ENCODE assay signal across 9 cellular contexts in the genomic region with DNA sequence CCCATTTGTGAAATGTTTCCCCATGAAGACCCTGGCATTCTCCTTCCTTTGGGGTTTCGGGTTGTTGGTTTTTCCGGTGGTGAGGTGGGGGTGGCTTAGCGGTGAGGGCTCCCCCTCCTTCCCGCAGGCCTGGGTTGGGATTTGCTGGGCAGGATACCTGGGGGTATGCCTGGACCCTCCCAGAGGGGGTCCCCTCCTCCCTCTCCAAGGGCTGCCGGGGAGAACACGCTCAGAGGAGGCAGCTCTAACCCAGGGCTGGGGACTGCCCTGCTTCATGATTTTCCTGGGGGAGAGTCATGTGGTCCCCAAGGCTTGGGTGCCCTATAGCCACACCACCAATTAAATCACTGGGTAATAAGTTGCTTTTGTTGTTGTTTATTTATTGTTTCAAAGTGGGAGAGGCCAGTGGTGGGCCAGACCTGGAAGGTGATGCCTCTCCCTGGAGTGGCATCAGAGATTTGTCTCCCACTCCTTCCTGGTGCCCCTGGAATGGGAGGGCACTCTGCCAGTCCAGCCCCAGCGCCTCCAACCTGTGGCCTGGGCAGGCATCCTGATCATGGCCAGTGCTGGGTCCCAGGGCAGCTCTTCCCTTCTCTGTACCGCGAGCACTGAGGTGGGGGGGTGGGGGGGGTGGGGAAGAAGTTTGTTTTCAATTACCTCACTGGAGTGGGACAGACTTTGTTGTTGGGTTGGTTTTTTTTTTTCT. TPM values are rescaled to one million over a fixed set of nuclear protein-coding genes. Genes with fewer than 3 reads are reported as not detected.
A peak's percentile ranks its signal among the peaks of the same experiment; 100 is the strongest.
DNase-seq lines count a peak whose midpoint lies in the region; ATAC-seq and TF ChIP-seq lines count a peak whose summit lies in the region.
"Had no signal": no experiment of that assay in that cellular context is flagged by ENCODE, and none has a peak within 500 bp of the region (broad histone marks: within the 10 kb centered on the region; RNA-seq: fewer than 3 reads in every experiment).

No MANE protein-coding gene starts in this region.

- no peak for TF ChIP-seq CTCF in Caco-2 (IDR thresholded peaks at IDR 0.05; ENCODE audit: insufficient read depth in 1 of 2, low read depth in 1 of 2, low read length in 1 of 2, severe bottlenecking in 1 of 2, unreplicated experiment in 1 of 2)
- TF ChIP-seq CTCF in OCI-LY3 (IDR thresholded peaks at IDR 0.05; ENCODE audit: low read depth, low read length) = no peak
- TF ChIP-seq CTCF in osteoblast (IDR thresholded peaks at IDR 0.05; ENCODE audit: extremely low read depth, low read depth, low read length) = no peak

- BruUV-seq in Caco-2 (replicated peaks; lab: Mats Ljungman, UMichigan) = TSS peak; percentile 82

- peaks cover 8% of the 10 kb centered on the region for H3K36me3 Mint-ChIP-seq in Caco-2 (ENCODE audit: insufficient read depth, unreplicated experiment)

- peak overlapping the region; percentile 69; the same call in 1 of the 2 replicates for H3K27ac ChIP-seq in OCI-LY3 (ENCODE audit: low read length)
- H3K27ac ChIP-seq in epithelial cell of prostate = peak overlapping the region; percentile 94
- H3K27ac ChIP-seq in osteoblast (ENCODE audit: low read depth, low read length) = peak overlapping the region; percentile 98

- H3K4me1 Mint-ChIP-seq in Caco-2 (ENCODE audit: low read depth, unreplicated experiment) = no peaks in the 10 kb centered on the region

- H3K9me3 Mint-ChIP-seq in Caco-2 (ENCODE audit: unreplicated experiment) = no peaks in the 10 kb centered on the region

- intact Hi-C loops in Caco-2 (cut with micrococcal nuclease; ENCODE audit: unreplicated experiment) = loop anchor here (1.0 kb wide), 3 partner anchors 17 to 28 kb away; no protein-coding TSS in a partner anchor

- H3K9me3 ChIP-seq in Caco-2 (no peaks in the 10 kb centered on the region), OCI-LY3 (ENCODE audit: insufficient read depth, low read length) (no peaks in the 10 kb centered on the region), osteoblast (ENCODE audit: low read depth, low read length) (no peaks in the 10 kb centered on the region)

- H3K4me3 Mint-ChIP-seq in Caco-2 (ENCODE audit: unreplicated experiment) = peak overlapping the region; percentile 95

- H3K36me3 ChIP-seq in Caco-2 (ENCODE audit: control insufficient read depth, insufficient read depth, low read length) (no peaks in the 10 kb centered on the region), OCI-LY3 (replicated peaks; ENCODE audit: low read depth, low read length) (no peaks in the 10 kb centered on the region), osteoblast (ENCODE audit: insufficient read depth, low read length) (no peaks in the 10 kb centered on the region)

- CTCF ChIA-PET in Caco-2 (lab: Charles Lee) = interaction anchor here (0.7 to 21.4 kb wide), 14 partner anchors 8 to 177 kb away, joined by 3 to 775 read pairs (median 10); a partner anchor contains a TSS

- H3K4me1 ChIP-seq in Caco-2 (peaks cover 38% of the 10 kb centered on the region), OCI-LY3 (ENCODE audit: low read length) (peaks cover 29% of the 10 kb centered on the region), osteoblast (ENCODE audit: insufficient read depth, low read length) (peaks cover 55% of the 10 kb centered on the region)

- H3K79me2 ChIP-seq in OCI-LY3 (ENCODE audit: low read length) (peaks cover 27% of the 10 kb centered on the region), osteoblast (ENCODE audit: insufficient read depth, low read length) (peaks cover 32% of the 10 kb centered on the region)

- peak overlapping the region; percentile 83 for H3K27ac Mint-ChIP-seq in Caco-2 (ENCODE audit: unreplicated experiment)

- H3K4me3 ChIP-seq in Caco-2 (ENCODE audit: low read depth, low read length) (peak overlapping the region; percentile 86), OCI-LY3 (ENCODE audit: low read length) (peak overlapping the region; percentile 92), osteoblast (ENCODE audit: insufficient read depth, low read length) (peak overlapping the region; percentile 85)

- peaks cover 10% of the 10 kb centered on the region; the same call in 1 of the 2 replicates for H4K20me1 ChIP-seq in OCI-LY3 (ENCODE audit: insufficient read depth, low read length)
- peaks cover 21% of the 10 kb centered on the region for H4K20me1 ChIP-seq in osteoblast (ENCODE audit: insufficient read depth, low read length)

- no peak for ATAC-seq in GM18909 (IDR thresholded peaks at IDR 0.05; ENCODE audit: poor library complexity, unreplicated experiment)
- no peak for ATAC-seq in GM21367 (IDR thresholded peaks at IDR 0.05; ENCODE audit: unreplicated experiment)

- DNase-seq in Caco-2 = no peak
- no peak for DNase-seq in epithelial cell of prostate (ENCODE audit: low read depth, low spot score)
- peak; percentile 92 for DNase-seq in osteoblast (ENCODE audit: insufficient read length, low spot score, missing footprints)
- DNase-seq in NCI-H146 treated with DMSO at 0.1 percent for 48 hours (lab: John Stamatoyannopoulos, UW; ENCODE audit: unreplicated experiment) = no peak
- no peak for DNase-seq in NCI-H1436 (lab: John Stamatoyannopoulos, UW)
- DNase-seq: NCI-H1436 treated with DMSO at 0.1 percent for 48 hours had no signal

- H3K4me2 ChIP-seq in OCI-LY3 (ENCODE audit: low read length) = peak overlapping the region; percentile 99
- H3K4me2 ChIP-seq in osteoblast (ENCODE audit: insufficient read depth, low read length) = peak overlapping the region; percentile 84

- no peaks in the 10 kb centered on the region for H3K27me3 Mint-ChIP-seq in Caco-2 (ENCODE audit: insufficient read depth, unreplicated experiment)

- peak overlapping the region; percentile 97 for H3K9ac ChIP-seq in OCI-LY3 (ENCODE audit: low read length)

- POLR2A ChIA-PET in Caco-2 (lab: Charles Lee) = interaction anchor here (0.6 to 2.1 kb wide), 14 partner anchors 17 to 936 kb away, joined by 3 to 31 read pairs (median 7); a partner anchor contains a TSS

- H2AFZ ChIP-seq in OCI-LY3 (ENCODE audit: low read depth, low read length) (peak overlapping the region; percentile 30; the same call in 1 of the 2 replicates), osteoblast (ENCODE audit: low read length) (no peak overlapping the region)

- no peaks in the 10 kb centered on the region for H3K27me3 ChIP-seq in Caco-2 (replicated peaks; ENCODE audit: control insufficient read depth, insufficient read depth, low read length)
- H3K27me3 ChIP-seq in OCI-LY3 (ENCODE audit: low read depth, low read length) = peaks cover 18% of the 10 kb centered on the region
- no peaks in the 10 kb centered on the region for H3K27me3 ChIP-seq in osteoblast (ENCODE audit: insufficient read depth, low read length)

RNA-seq across cellular contexts. Expression of a gene that starts 1.3 kb away (rescaled TPM):
- total RNA-seq in Caco-2 (2022) (4.5 and 5.8 TPM in 2 replicates), osteoblast (6.2 and 6.9 TPM in 2 replicates)

RNA-seq across cellular contexts. Expression of a gene that starts 17.1 kb away (rescaled TPM):
- total RNA-seq in Caco-2 (2022) = 55.1 and 63.5 TPM in 2 replicates
- total RNA-seq in osteoblast = 7.6 and 10.3 TPM in 2 replicates

RNA-seq across cellular contexts. Expression of a gene that starts 21.4 kb away (rescaled TPM):
- total RNA-seq in Caco-2 (2022) = 29.8 and 30.8 TPM in 2 replicates
- 43.3 and 59.4 TPM in 2 replicates for total RNA-seq in osteoblast

RNA-seq across cellular contexts. Expression of a gene that starts 26.9 kb away (rescaled TPM):
- total RNA-seq in Caco-2 (2022) (384 and 389 TPM in 2 replicates), osteoblast (161 and 169 TPM in 2 replicates)

RNA-seq across cellular contexts. Expression of a gene that starts 29.2 kb away (rescaled TPM):
- total RNA-seq in Caco-2 (2022) = 0.26 TPM in 1 of 2 replicates, not detected in the other
- total RNA-seq in osteoblast = not detected in 2 replicates
